In the genomic region with DNA sequence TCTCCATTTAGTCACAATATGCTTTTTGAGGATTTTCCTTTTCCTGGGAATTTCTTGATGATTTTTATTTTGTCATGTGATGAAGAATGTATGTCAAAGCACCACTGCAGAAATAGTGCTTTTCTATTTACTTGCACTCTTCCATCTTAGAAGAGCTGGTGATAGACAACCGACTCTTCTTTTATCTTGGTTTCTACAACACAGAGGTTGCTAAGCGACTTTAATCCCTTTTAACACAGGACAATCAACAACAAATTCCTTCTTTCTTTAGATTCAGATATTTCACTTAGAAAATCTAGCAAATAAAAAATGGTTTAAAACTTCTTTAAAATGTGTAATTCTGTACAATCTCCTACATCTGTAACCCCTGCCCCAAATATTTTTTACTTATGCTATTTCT, we compare ENCODE assay signal across 31 cellular contexts. TPM values are rescaled to one million over a fixed set of nuclear protein-coding genes. Genes with fewer than 3 reads are reported as not detected.
A peak's percentile ranks its signal among the peaks of the same experiment; 100 is the strongest.
DNase-seq lines count a peak whose midpoint lies in the region; ATAC-seq and TF ChIP-seq lines count a peak whose summit lies in the region.
"Had no signal": no experiment of that assay in that cellular context is flagged by ENCODE, and none has a peak within 500 bp of the region (broad histone marks: within the 10 kb centered on the region; RNA-seq: fewer than 3 reads in every experiment).

No MANE protein-coding gene starts in this region.

- H3K4me2 ChIP-seq in neural cell (ENCODE audit: low read length): no peak overlapping the region

- no peaks in the 10 kb centered on the region for H3K9me3 Mint-ChIP-seq in HFFc6
- peaks cover 7% of the 10 kb centered on the region for H3K9me3 Mint-ChIP-seq in dendritic cell treated with granulocyte-macrophage colony-stimulating factor and Interleukin-4, amounts not matched to agents 40 ng/mL and 50 ng/mL, for 4 days
- H3K9me3 Mint-ChIP-seq: CD4-positive, alpha-beta memory T cell; memory B cell; T-helper 1 cell treated with Interleukin-12 subunit alpha and Interleukin-12 subunit beta and Interleukin-4 antibody, amounts not matched to agents 30 μg/mL and 1 μg/mL, for 36 hours had no signal

- peaks cover 54% of the 10 kb centered on the region for H3K79me2 ChIP-seq in neural cell (replicated peaks; ENCODE audit: insufficient read depth, low read length)

- peak overlapping the region; percentile 1; the same call in 1 of the 2 replicates for H3K27ac Mint-ChIP-seq in HFFc6
- H3K27ac Mint-ChIP-seq in dendritic cell treated with granulocyte-macrophage colony-stimulating factor and Interleukin-4, amounts not matched to agents 40 ng/mL and 50 ng/mL, for 4 days: peak overlapping the region; percentile 3
- H3K27ac Mint-ChIP-seq: activated CD4-positive, alpha-beta memory T cell treated with anti-CD3 and anti-CD28 coated beads, Interleukin-2, amount 10 ng/mL, durations not matched to agents 7 days and 5 days; activated naive CD4-positive, alpha-beta T cell treated with anti-CD3 and anti-CD28 coated beads for 36 hours; B cell; memory B cell; T-helper 1 cell treated with Interleukin-12 subunit alpha and Interleukin-12 subunit beta and Interleukin-4 antibody, amounts not matched to agents 30 μg/mL and 1 μg/mL, for 36 hours had no signal

- H3K27me3 ChIP-seq in neural cell (ENCODE audit: insufficient read depth, low read depth, low read length): no peaks in the 10 kb centered on the region
- H3K27me3 ChIP-seq: body of pancreas, gastroesophageal sphincter, transverse colon had no signal

- peak; percentile 16 for DNase-seq in COLO829 (ENCODE audit: low spot score)
- no peak for DNase-seq in HFFc6
- no peak for DNase-seq in UCSD-AML1 (lab: John Stamatoyannopoulos, UW; ENCODE audit: unreplicated experiment)
- DNase-seq in NCI-H146 (lab: John Stamatoyannopoulos, UW): no peak
- no peak for DNase-seq in posterior cingulate gyrus
- DNase-seq: ACHN; activated CD4-positive, alpha-beta memory T cell treated with anti-CD3 and anti-CD28 coated beads, Interleukin-2, amount 10 ng/mL, durations not matched to agents 7 days and 5 days; activated naive CD4-positive, alpha-beta T cell treated with anti-CD3 and anti-CD28 coated beads for 36 hours; body of pancreas; CD4-positive, alpha-beta memory T cell; cerebellar nuclear complex; hypothalamus; Karpas-422; NCI-H2081 treated with DMSO at 0.1 percent for 48 hours; NCI-H345; NCI-H774; occipital lobe; stimulated activated CD4-positive, alpha-beta T cell treated with anti-CD3 and anti-CD28 coated beads, Interleukin-4, amount 100 ng/mL, for 24 hours; transverse colon had no signal

- no peak for ATAC-seq in GM18868 (IDR thresholded peaks at IDR 0.05; ENCODE audit: unreplicated experiment)
- ATAC-seq: body of pancreas, gastroesophageal sphincter, left lobe of liver had no signal

- TF ChIP-seq CTCF in HFFc6 (IDR thresholded peaks at IDR 0.05) (no peak), neural cell (IDR thresholded peaks at IDR 0.05; ENCODE audit: poor library complexity, severe bottlenecking) (no peak)

- no peak overlapping the region for H3K4me3 Mint-ChIP-seq in HFFc6
- H3K4me3 Mint-ChIP-seq in dendritic cell treated with granulocyte-macrophage colony-stimulating factor and Interleukin-4, amounts not matched to agents 40 ng/mL and 50 ng/mL, for 4 days: no peak overlapping the region
- H3K4me3 Mint-ChIP-seq: activated CD4-positive, alpha-beta memory T cell treated with anti-CD3 and anti-CD28 coated beads, Interleukin-2, amount 10 ng/mL, durations not matched to agents 7 days and 5 days; activated naive CD4-positive, alpha-beta T cell treated with anti-CD3 and anti-CD28 coated beads for 36 hours; B cell; CD4-positive, alpha-beta memory T cell; memory B cell; T-helper 1 cell treated with Interleukin-12 subunit alpha and Interleukin-12 subunit beta and Interleukin-4 antibody, amounts not matched to agents 30 μg/mL and 1 μg/mL, for 36 hours had no signal

- intact Hi-C loops in dendritic cell treated with granulocyte-macrophage colony-stimulating factor and Interleukin-4, amounts not matched to agents 40 ng/mL and 50 ng/mL, for 4 days (cut with micrococcal nuclease): no loop called here
- intact Hi-C loops in posterior cingulate gyrus (cut with DNase I): no loop called here

- H3K4me1 Mint-ChIP-seq in HFFc6 (ENCODE audit: low read depth): peaks cover 43% of the 10 kb centered on the region
- H3K4me1 Mint-ChIP-seq in dendritic cell treated with granulocyte-macrophage colony-stimulating factor and Interleukin-4, amounts not matched to agents 40 ng/mL and 50 ng/mL, for 4 days (ENCODE audit: low read depth): peaks cover 37% of the 10 kb centered on the region

- no peaks in the 10 kb centered on the region for H3K36me3 ChIP-seq in neural cell (ENCODE audit: insufficient read depth, low read length)
- H3K36me3 ChIP-seq: gastroesophageal sphincter, HAP-1 had no signal

- peak; percentile 59 for TF ChIP-seq EP300 in neural cell (conservative IDR thresholded peaks at IDR 0.05; ENCODE audit: poor library complexity, severe bottlenecking)

- H3K27ac ChIP-seq in neural cell (ENCODE audit: low read length): peak overlapping the region; percentile 0
- H3K27ac ChIP-seq: body of pancreas, HL-60, RWPE1, SK-N-MC, transverse colon had no signal

- no peaks in the 10 kb centered on the region for H3K9me3 ChIP-seq in neural cell (ENCODE audit: low read length)
- H3K9me3 ChIP-seq: body of pancreas, gastroesophageal sphincter, HAP-1, transverse colon had no signal

- no peak for TF ChIP-seq RAD21 in neural cell (conservative IDR thresholded peaks at IDR 0.05)

- H4K20me1 ChIP-seq in neural cell (ENCODE audit: insufficient read depth): no peaks in the 10 kb centered on the region

- H3K9me2 ChIP-seq in neural cell (ENCODE audit: insufficient read depth, low read length): no peaks in the 10 kb centered on the region

- H3K9ac ChIP-seq in neural cell (ENCODE audit: low read length): no peak overlapping the region

- H2AFZ ChIP-seq in neural cell (ENCODE audit: low read depth, low read length): no peak overlapping the region

- H3K4me3 ChIP-seq in neural cell (ENCODE audit: low read length): no peak overlapping the region
- H3K4me3 ChIP-seq: body of pancreas, gastroesophageal sphincter, HAP-1, SK-N-MC, transverse colon had no signal

- H3K27me3 Mint-ChIP-seq in HFFc6 (ENCODE audit: insufficient read depth): no peaks in the 10 kb centered on the region; the same call in 1 of the 2 replicates
- no peaks in the 10 kb centered on the region for H3K27me3 Mint-ChIP-seq in dendritic cell treated with granulocyte-macrophage colony-stimulating factor and Interleukin-4, amounts not matched to agents 40 ng/mL and 50 ng/mL, for 4 days
- H3K27me3 Mint-ChIP-seq: activated CD4-positive, alpha-beta memory T cell treated with anti-CD3 and anti-CD28 coated beads, Interleukin-2, amount 10 ng/mL, durations not matched to agents 7 days and 5 days; B cell; CD4-positive, alpha-beta memory T cell; memory B cell had no signal

- peaks cover 3% of the 10 kb centered on the region for H3F3A ChIP-seq in neural cell (ENCODE audit: insufficient read depth, low read length, poor library complexity, severe bottlenecking)

- peaks cover 14% of the 10 kb centered on the region for H3K36me3 Mint-ChIP-seq in HFFc6 (ENCODE audit: low read depth)
- peaks cover 54% of the 10 kb centered on the region for H3K36me3 Mint-ChIP-seq in dendritic cell treated with granulocyte-macrophage colony-stimulating factor and Interleukin-4, amounts not matched to agents 40 ng/mL and 50 ng/mL, for 4 days (ENCODE audit: low read depth)

TF ChIP-seq in neural cell, 6 proteins besides CTCF, POLR2A, EP300 and RAD21:
- TF ChIP-seq TAF1 (IDR thresholded peaks at IDR 0.05; ENCODE audit: low read depth) (no peak), EZH2 (IDR thresholded peaks at IDR 0.05; ENCODE audit: borderline replicate concordance, insufficient read depth, low read length, poor library complexity, severe bottlenecking) (no peak), MXI1 (conservative IDR thresholded peaks at IDR 0.05; ENCODE audit: poor library complexity, severe bottlenecking) (no peak), POLR2AphosphoS5 (IDR thresholded peaks at IDR 0.05) (peak; percentile 41), SMC3 (conservative IDR thresholded peaks at IDR 0.05; ENCODE audit: poor library complexity) (no peak)
- TF ChIP-seq, protein P1, sequence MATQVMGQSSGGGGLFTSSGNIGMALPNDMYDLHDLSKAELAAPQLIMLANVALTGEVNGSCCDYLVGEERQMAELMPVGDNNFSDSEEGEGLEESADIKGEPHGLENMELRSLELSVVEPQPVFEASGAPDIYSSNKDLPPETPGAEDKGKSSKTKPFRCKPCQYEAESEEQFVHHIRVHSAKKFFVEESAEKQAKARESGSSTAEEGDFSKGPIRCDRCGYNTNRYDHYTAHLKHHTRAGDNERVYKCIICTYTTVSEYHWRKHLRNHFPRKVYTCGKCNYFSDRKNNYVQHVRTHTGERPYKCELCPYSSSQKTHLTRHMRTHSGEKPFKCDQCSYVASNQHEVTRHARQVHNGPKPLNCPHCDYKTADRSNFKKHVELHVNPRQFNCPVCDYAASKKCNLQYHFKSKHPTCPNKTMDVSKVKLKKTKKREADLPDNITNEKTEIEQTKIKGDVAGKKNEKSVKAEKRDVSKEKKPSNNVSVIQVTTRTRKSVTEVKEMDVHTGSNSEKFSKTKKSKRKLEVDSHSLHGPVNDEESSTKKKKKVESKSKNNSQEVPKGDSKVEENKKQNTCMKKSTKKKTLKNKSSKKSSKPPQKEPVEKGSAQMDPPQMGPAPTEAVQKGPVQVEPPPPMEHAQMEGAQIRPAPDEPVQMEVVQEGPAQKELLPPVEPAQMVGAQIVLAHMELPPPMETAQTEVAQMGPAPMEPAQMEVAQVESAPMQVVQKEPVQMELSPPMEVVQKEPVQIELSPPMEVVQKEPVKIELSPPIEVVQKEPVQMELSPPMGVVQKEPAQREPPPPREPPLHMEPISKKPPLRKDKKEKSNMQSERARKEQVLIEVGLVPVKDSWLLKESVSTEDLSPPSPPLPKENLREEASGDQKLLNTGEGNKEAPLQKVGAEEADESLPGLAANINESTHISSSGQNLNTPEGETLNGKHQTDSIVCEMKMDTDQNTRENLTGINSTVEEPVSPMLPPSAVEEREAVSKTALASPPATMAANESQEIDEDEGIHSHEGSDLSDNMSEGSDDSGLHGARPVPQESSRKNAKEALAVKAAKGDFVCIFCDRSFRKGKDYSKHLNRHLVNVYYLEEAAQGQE (IDR thresholded peaks at IDR 0.05; ENCODE audit: borderline replicate concordance): no peak

RNA-seq across cellular contexts. Expression of a gene that starts 34.6 kb away (rescaled TPM):
- total RNA-seq in HFFc6 (2021; fragmentation: NEBNext Ultra II Directional; extraction: Animal tissue kit (Norgen Biotek cat#: 25700)): 10 to 100 TPM in 3 of 6 experiments, 1 to 10 TPM in 3; 7.8 to 11.2 (median 9.9) TPM
- 27.1 TPM in 2 replicates for polyA plus RNA-seq in neural cell
- polyA minus RNA-seq in neural cell: 132 and 160 TPM in 2 replicates
